In the genomic region with DNA sequence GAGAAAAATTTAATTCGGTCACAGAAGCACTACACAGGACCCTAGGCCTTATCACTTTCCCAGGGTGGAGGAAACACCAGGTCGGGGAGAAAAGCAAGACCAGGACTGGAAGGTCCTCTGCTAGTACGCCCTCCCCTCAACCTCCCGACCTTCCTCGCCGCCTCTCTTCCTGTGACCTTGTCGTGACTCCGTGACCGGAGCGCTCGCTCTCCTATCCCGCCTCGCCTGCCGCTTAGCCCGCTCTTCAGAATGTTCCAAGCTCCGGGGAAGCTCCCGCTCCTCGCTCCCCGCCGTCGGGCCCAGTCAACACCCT, we compare ENCODE assay signal across 8 cellular contexts. TPM values are rescaled to one million over a fixed set of nuclear protein-coding genes. Genes with fewer than 3 reads are reported as not detected.
DNase-seq lines count a peak whose midpoint lies in the region; ATAC-seq and TF ChIP-seq lines count a peak whose summit lies in the region.

No MANE protein-coding gene starts in this region.

- peak overlapping the region; percentile 84 for H3K27ac Mint-ChIP-seq in stimulated activated memory B cell treated with anti-CD40 and anti-IgM and Interleukin-4, amounts not matched to agents 10 μg/mL and 1 μg/mL and 100 μg/mL, for 72 hours

- H3K4me1 Mint-ChIP-seq in stimulated activated memory B cell treated with anti-CD40 and anti-IgM and Interleukin-4, amounts not matched to agents 10 μg/mL and 1 μg/mL and 100 μg/mL, for 72 hours: peaks cover 34% of the 10 kb centered on the region

- ATAC-seq in GM18505 (IDR thresholded peaks at IDR 0.05; ENCODE audit: unreplicated experiment): peak; percentile 23
- ATAC-seq in HG02981 (IDR thresholded peaks at IDR 0.05; ENCODE audit: unreplicated experiment): peak; percentile 7
- ATAC-seq in left colon: peak; percentile 51
- peak; percentile 17 for ATAC-seq in stimulated activated memory B cell treated with anti-CD40 and anti-IgM and Interleukin-4, amounts not matched to agents 10 μg/mL and 1 μg/mL and 100 μg/mL, for 72 hours

- peak overlapping the region; percentile 84 for H3K4me3 Mint-ChIP-seq in stimulated activated memory B cell treated with anti-CD40 and anti-IgM and Interleukin-4, amounts not matched to agents 10 μg/mL and 1 μg/mL and 100 μg/mL, for 72 hours

- no peaks in the 10 kb centered on the region for H3K27me3 ChIP-seq in breast epithelium

- DNase-seq in AG08396 (ENCODE audit: low spot score) (peak; percentile 48), RPMI7951 (ENCODE audit: low read depth) (peak; percentile 40), breast epithelium (ENCODE audit: low spot score in 2 of 2) (no peak), left colon (peak in 1 of 2 donors; percentile 57), DMS114 treated with DMSO at 0.1 percent for 48 hours (lab: John Stamatoyannopoulos, UW; ENCODE audit: unreplicated experiment) (no peak)

- TF ChIP-seq CTCF in breast epithelium (IDR thresholded peaks at IDR 0.05): no peak

- no peak for TF ChIP-seq POLR2A in GM18505 (IDR thresholded peaks at IDR 0.05; ENCODE audit: borderline replicate concordance, extremely low read depth, insufficient read depth, insufficient read length)
- no peak for TF ChIP-seq POLR2A in breast epithelium (IDR thresholded peaks at IDR 0.05)

- H3K9me3 ChIP-seq in breast epithelium: no peaks in the 10 kb centered on the region

- no peaks in the 10 kb centered on the region for H3K36me3 Mint-ChIP-seq in stimulated activated memory B cell treated with anti-CD40 and anti-IgM and Interleukin-4, amounts not matched to agents 10 μg/mL and 1 μg/mL and 100 μg/mL, for 72 hours

- peaks cover 0 to 7% of the 10 kb centered on the region in 2 donors for H3K4me1 ChIP-seq in breast epithelium

- H3K36me3 ChIP-seq in breast epithelium: no peaks in the 10 kb centered on the region

- H3K27me3 Mint-ChIP-seq in stimulated activated memory B cell treated with anti-CD40 and anti-IgM and Interleukin-4, amounts not matched to agents 10 μg/mL and 1 μg/mL and 100 μg/mL, for 72 hours: peaks cover 12% of the 10 kb centered on the region

- H3K27ac ChIP-seq in breast epithelium: peak overlapping the region; percentile 94 to 98

- peak overlapping the region; percentile 71 to 81 (median 81) for H3K4me3 ChIP-seq in breast epithelium

- intact Hi-C loops in breast epithelium (cut with DNase I; ENCODE audit: low total_unique reads) (no loop called here), left colon (cut with DNase I, micrococcal nuclease) (no loop called here)

- no peaks in the 10 kb centered on the region for H3K9me3 Mint-ChIP-seq in stimulated activated memory B cell treated with anti-CD40 and anti-IgM and Interleukin-4, amounts not matched to agents 10 μg/mL and 1 μg/mL and 100 μg/mL, for 72 hours

RNA-seq across cellular contexts. Expression of a gene that starts 0.5 kb away (rescaled TPM):
- total RNA-seq in RPMI7951 (2014; rRNA removed; shearing (Covaris generic)): 245 and 278 TPM in 2 replicates
- total RNA-seq in breast epithelium (100 to 1,000 TPM; 131 to 185 (median 148) TPM), left colon (100 to 1,000 TPM; 376 to 377 TPM)

RNA-seq across cellular contexts. Expression of a gene that starts 5.5 kb away (rescaled TPM):
- total RNA-seq in RPMI7951 (2014; rRNA removed; shearing (Covaris generic)): not detected in 2 replicates
- total RNA-seq in breast epithelium: 10 to 100 TPM in 1 of 3 donors, 1 to 10 TPM in 2; 1.8 to 15.8 (median 6.9) TPM
- 1 to 10 TPM; 4.9 to 6.3 TPM for total RNA-seq in left colon

RNA-seq across cellular contexts. Expression of a gene that starts 30.7 kb away (rescaled TPM):
- 0.20 and 0.48 TPM in 2 replicates for total RNA-seq in RPMI7951 (2014; rRNA removed; shearing (Covaris generic))
- 1 to 10 TPM; 2.3 to 2.9 (median 2.9) TPM for total RNA-seq in breast epithelium
- 1 to 10 TPM; 2.0 to 2.3 TPM for total RNA-seq in left colon

Comparison
In these comparisons a context has a peak if more than half of its experiments do, and no peak if none do; other contexts are left out.
1. DNase-seq: peak in AG08396 (single experiment) and RPMI7951 (single experiment); none in breast epithelium (0 of 2) and DMS114 treated with DMSO at 0.1 percent for 48 hours (single experiment).
2. Peak in every context shown above with its lines, with median percentiles within 50 percentile points of each other: ATAC-seq.